Comparison of ENCODE assay signal across 9 cellular contexts in genomic region chr12:779745-780734, GRCh38. TPM values are rescaled to one million over a fixed set of nuclear protein-coding genes. Genes with fewer than 3 reads are reported as not detected.
DNase-seq lines count a peak whose midpoint lies in the region; ATAC-seq and TF ChIP-seq lines count a peak whose summit lies in the region.
"Had no signal": no experiment of that assay in that cellular context is flagged by ENCODE, and none has a peak within 500 bp of the region (broad histone marks: within the 10 kb centered on the region; RNA-seq: fewer than 3 reads in every experiment).

No MANE protein-coding gene starts in this region.

- H3K27ac Mint-ChIP-seq in CD14-positive monocyte = peak overlapping the region in 6 of 7 donors; percentile 25 to 86 (median 79)
- H3K27ac Mint-ChIP-seq in memory B cell = peak overlapping the region; percentile 35

- peaks cover 2 to 5% of the 10 kb centered on the region in 2 donors for H3K36me3 Mint-ChIP-seq in CD14-positive monocyte
- H3K36me3 Mint-ChIP-seq in memory B cell = peaks cover 5% of the 10 kb centered on the region

- DNase-seq in CD14-positive monocyte (ENCODE audit: low spot score) (no peak), HT1080 (ENCODE audit: low read depth) (peak; percentile 63), astrocyte of the cerebellum (ENCODE audit: low read depth) (peak; percentile 34), memory B cell (ENCODE audit: low spot score in 2 of 2) (no peak), RPMI8226 (no peak)
- DNase-seq in activated effector memory CD4-positive, alpha-beta T cell treated with anti-CD3 and anti-CD28 coated beads, Interleukin-2, amount 50 U/mL, for 16 hours = no peak
- DNase-seq: NCI-H1105 treated with DMSO at 0.1 percent for 48 hours had no signal

- in situ Hi-C loops in astrocyte of the cerebellum (cut with HindIII; ENCODE audit: low sequenced_read_pairs) = loop anchor here (10.0 kb wide), 1 partner anchor 135 kb away; no protein-coding TSS in a partner anchor

- peak; percentile 48 for ATAC-seq in memory B cell (ENCODE audit: low read depth)
- no peak for ATAC-seq in GM21447 (IDR thresholded peaks at IDR 0.05; ENCODE audit: unreplicated experiment)
- no peak for ATAC-seq in HG02759 (IDR thresholded peaks at IDR 0.05; ENCODE audit: unreplicated experiment)

- H3K4me3 Mint-ChIP-seq in CD14-positive monocyte (peak overlapping the region; percentile 59 to 70), memory B cell (peak overlapping the region; percentile 62)

- H3K4me1 Mint-ChIP-seq in CD14-positive monocyte (peaks cover 40% of the 10 kb centered on the region), memory B cell (peaks cover 35% of the 10 kb centered on the region)

- no peak overlapping the region for H3K4me3 ChIP-seq in astrocyte of the cerebellum (ENCODE audit: low read depth, low read length)

- TF ChIP-seq CTCF in CD14-positive monocyte (IDR thresholded peaks at IDR 0.05) (no peak), astrocyte of the cerebellum (IDR thresholded peaks at IDR 0.05; ENCODE audit: low read depth, low read length, missing control alignments) (no peak)

- intact Hi-C loops in CD14-positive monocyte (cut with micrococcal nuclease) = no loop called here

- H3K9me3 Mint-ChIP-seq in CD14-positive monocyte = peaks cover 0 to 2% (median 0%) of the 10 kb centered on the region in 7 donors
- H3K9me3 Mint-ChIP-seq in memory B cell = peaks cover 2% of the 10 kb centered on the region

- H3K27me3 Mint-ChIP-seq in CD14-positive monocyte (ENCODE audit: low read depth in 3 of 3) (no peaks in the 10 kb centered on the region), memory B cell (no peaks in the 10 kb centered on the region)

RNA-seq across cellular contexts. Expression of gene WNK1, which starts 27.7 kb away (rescaled TPM):
- 10 to 100 TPM in 1 of 2 donors, 1 to 10 TPM in 1; 8.7 to 20.9 TPM for polyA plus RNA-seq in CD14-positive monocyte
- total RNA-seq in HT1080 (2014; rRNA removed; shearing (Covaris generic)) = 50.6 and 53.5 TPM in 2 replicates
- polyA plus RNA-seq in HT1080 (2015; cell fraction: cytosol; rRNA removed) = 35.5 and 44.9 TPM in 2 replicates
- polyA plus RNA-seq in HT1080 (2015; cell fraction: nucleus; rRNA removed) = 61.4 and 61.8 TPM in 2 replicates

Comparison
In these comparisons a context has a peak if more than half of its experiments do, and no peak if none do; other contexts are left out.
1. DNase-seq: peak in HT1080 (single experiment) and astrocyte of the cerebellum (single experiment); none in CD14-positive monocyte (single experiment), memory B cell (0 of 2), activated effector memory CD4-positive, alpha-beta T cell treated with anti-CD3 and anti-CD28 coated beads, Interleukin-2, amount 50 U/mL, for 16 hours (single experiment) and RPMI8226 (single experiment).